In the genomic region with DNA sequence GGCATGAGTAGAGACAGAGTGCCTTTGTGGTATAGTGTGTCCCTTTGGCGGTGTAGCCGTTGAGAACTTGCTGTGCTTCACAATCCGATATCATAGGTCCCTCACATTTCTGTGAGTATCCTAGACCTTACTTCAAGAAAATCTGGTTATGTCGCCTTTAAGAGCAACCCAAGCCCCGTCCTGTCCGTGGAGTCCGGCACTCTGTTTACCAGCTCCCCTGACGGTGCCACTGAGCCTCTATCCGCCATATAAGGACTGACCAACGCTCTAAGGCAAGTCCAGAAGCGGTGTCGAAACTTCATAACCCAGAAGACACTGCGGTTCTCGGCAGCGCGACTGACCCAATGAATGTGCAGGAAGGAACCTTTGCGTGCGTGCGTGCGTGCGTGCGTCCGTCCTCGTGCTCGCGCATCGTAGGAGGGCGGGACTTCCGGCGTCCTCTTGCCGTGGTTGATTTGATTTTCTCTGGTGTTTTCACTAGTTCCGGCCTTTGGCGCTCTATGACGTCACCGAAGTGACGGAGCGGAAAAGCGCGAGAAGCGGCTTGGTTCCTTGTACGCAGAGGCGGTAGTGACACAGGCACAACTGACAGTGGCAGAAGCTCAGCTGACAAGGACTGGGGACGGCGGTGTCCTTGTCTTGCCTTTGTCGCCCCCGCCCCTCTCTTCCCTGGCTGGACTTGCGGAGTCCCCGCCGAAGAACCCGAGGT, we compare ENCODE assay signal across 8 cellular contexts. TPM values are rescaled to one million over a fixed set of nuclear protein-coding genes. Genes with fewer than 3 reads are reported as not detected.
A peak's percentile ranks its signal among the peaks of the same experiment; 100 is the strongest.
DNase-seq lines count a peak whose midpoint lies in the region; ATAC-seq and TF ChIP-seq lines count a peak whose summit lies in the region.

A gene (plus strand): TSS at position 555 of the 709 bp plus-strand sequence. CDS start 1,283 bp downstream, outside the sequence.
A gene (plus strand): TSS at position 555 of the 709 bp plus-strand sequence. CDS start 5,005 bp downstream, outside the sequence.

- TF ChIP-seq CTCF in MM.1S (IDR thresholded peaks at IDR 0.05; ENCODE audit: low read length) (no peak), nephron (IDR thresholded peaks at IDR 0.05; ENCODE audit: unreplicated experiment in 3 of 3) (no peak)

- H3K36me3 Mint-ChIP-seq in nephron (ENCODE audit: low read depth): peaks cover 57% of the 10 kb centered on the region

- peak within 1 kb of the TSS; percentile 92 to 98 (median 97) for H3K27ac Mint-ChIP-seq in nephron

- no peaks in the 10 kb centered on the region; the same call in 1 of the 2 replicates for H3K36me3 ChIP-seq in HAP-1 (replicated peaks)
- H3K36me3 ChIP-seq in MM.1S (replicated peaks; ENCODE audit: insufficient read depth, low read length): no peaks in the 10 kb centered on the region

- H3K27me3 ChIP-seq in HAP-1 (ENCODE audit: low read depth) (no peaks in the 10 kb centered on the region), MM.1S (replicated peaks; ENCODE audit: insufficient read depth, low read length) (no peaks in the 10 kb centered on the region)

- peaks cover 19% of the 10 kb centered on the region for H3K9me3 Mint-ChIP-seq in nephron

- peaks cover 3% of the 10 kb centered on the region; the same call in 1 of the 2 replicates for H3K4me1 ChIP-seq in HAP-1
- H3K4me1 ChIP-seq in MM.1S (ENCODE audit: low read length): no peaks in the 10 kb centered on the region

- DNase-seq in G401 (ENCODE audit: low spot score): peak; percentile 100
- DNase-seq in HAP-1 (ENCODE audit: low spot score in 2 of 2): peak; percentile 94 to 97
- peak; percentile 99 for DNase-seq in MM.1S
- DNase-seq in SHP77 treated with DMSO at 0.1 percent for 48 hours (lab: John Stamatoyannopoulos, UW): peak; percentile 96
- peak; percentile 97 for DNase-seq in activated gamma-delta T cell treated with Interleukin-2 at 50 U/mL for 16 hours
- DNase-seq in fibroblast of the conjunctiva (ENCODE audit: low read depth): peak; percentile 99
- peak; percentile 97 for DNase-seq in stimulated activated naive CD8-positive, alpha-beta T cell treated with anti-CD3 and anti-CD28 coated beads, Interleukin-15, Interleukin-2, amounts not matched to agents 100 U/mL and 50 U/mL, for 24 hours

- peaks cover 7% of the 10 kb centered on the region; the same call in 1 of the 2 replicates for H3K79me2 ChIP-seq in MM.1S (ENCODE audit: low read length)

- H3K4me1 Mint-ChIP-seq in nephron: peaks cover 19% of the 10 kb centered on the region

- no peaks in the 10 kb centered on the region for H3K27me3 Mint-ChIP-seq in nephron (ENCODE audit: low read depth)

- H3K4me3 ChIP-seq in HAP-1 (peak within 1 kb of the TSS; percentile 51), MM.1S (ENCODE audit: low read length) (peak within 1 kb of the TSS; percentile 72)

- ATAC-seq in stimulated activated naive CD8-positive, alpha-beta T cell treated with anti-CD3 and anti-CD28 coated beads, Interleukin-15, Interleukin-2, amounts not matched to agents 100 U/mL and 50 U/mL, for 24 hours: peak; percentile 96

- in situ Hi-C loops in G401 (cut with HindIII; ENCODE audit: low sequenced_read_pairs): no loop called here
- in situ Hi-C loops in HAP-1 (cut with MboI; ENCODE audit: low sequenced_read_pairs): no loop called here

- peak within 1 kb of the TSS; percentile 57; the same call in 1 of the 2 replicates for H3K27ac ChIP-seq in MM.1S (ENCODE audit: low read length)

- peak within 1 kb of the TSS; percentile 69 for H3K9ac ChIP-seq in MM.1S (ENCODE audit: low read length)

- H3K9me3 ChIP-seq in HAP-1: 0 out of 2 replicates have a peak, but pooled peaks cover 3% of the 10 kb centered on the region
- no peaks in the 10 kb centered on the region for H3K9me3 ChIP-seq in MM.1S (replicated peaks; ENCODE audit: insufficient read depth, low read length)

- no peaks in the 10 kb centered on the region for H4K20me1 ChIP-seq in MM.1S (ENCODE audit: insufficient read depth, low read length)

- peak within 1 kb of the TSS; percentile 84 for H2AFZ ChIP-seq in MM.1S (ENCODE audit: low read length)

- H3K4me3 Mint-ChIP-seq in nephron: peak within 1 kb of the TSS; percentile 95 to 98 (median 96)

- H3K4me2 ChIP-seq in MM.1S (ENCODE audit: low read depth, low read length): peak within 1 kb of the TSS; percentile 69

- peaks cover 5% of the 10 kb centered on the region; the same call in 1 of the 2 replicates for H3F3A ChIP-seq in MM.1S (ENCODE audit: insufficient read depth, low read length)

- no peaks in the 10 kb centered on the region for H3K9me2 ChIP-seq in MM.1S (replicated peaks; ENCODE audit: insufficient read depth, low read length)

RNA-seq across cellular contexts. Expression of the first gene that starts in this region (rescaled TPM):
- 18.6 and 19.0 TPM in 2 replicates for total RNA-seq in G401 (2014; rRNA removed; shearing (Covaris generic))

RNA-seq across cellular contexts. Expression of the second gene that starts in this region (rescaled TPM):
- 0.68 and 1.7 TPM in 2 replicates for total RNA-seq in G401 (2014; rRNA removed; shearing (Covaris generic))

Comparison
In these comparisons a context has a peak if more than half of its experiments do, and no peak if none do; other contexts are left out.
1. Peak in every context shown above with its lines: DNase-seq, ATAC-seq, H3K4me3 ChIP-seq and H3K27ac ChIP-seq.